Comparison of ENCODE assay signal across 7 cellular contexts in the genomic region with DNA sequence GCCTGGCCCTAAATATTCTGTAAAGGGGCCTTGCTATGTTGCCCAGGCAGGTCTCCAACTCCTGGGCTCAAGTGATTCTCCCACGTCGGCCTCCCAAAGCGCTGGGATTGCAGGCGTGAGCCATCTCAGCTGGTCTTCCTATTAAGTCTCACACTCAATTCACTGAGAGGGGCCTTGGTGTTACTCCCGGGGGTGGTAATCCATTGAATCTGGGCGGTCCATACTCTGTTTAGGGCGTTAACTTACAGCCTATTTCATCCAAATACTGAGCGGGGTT. TPM values are rescaled to one million over a fixed set of nuclear protein-coding genes. Genes with fewer than 3 reads are reported as not detected.
DNase-seq lines count a peak whose midpoint lies in the region; ATAC-seq lines count a peak whose summit lies in the region.

No MANE protein-coding gene starts in this region.

- WGBS in iPS DF 6.9 (ENCODE audit: insufficient coverage, insufficient read length): no CpG with 5 or more reads among the region's 8 CpGs

- H3K4me1 Mint-ChIP-seq in activated T-helper 17 cell treated with anti-CD3 and anti-CD28 coated beads, Interleukin-2, amount 50 U/mL, for 72 hours: peaks cover 12% of the 10 kb centered on the region
- H3K4me1 Mint-ChIP-seq in stimulated activated effector memory CD8-positive, alpha-beta T cell treated with anti-CD3 and anti-CD28 coated beads, Interleukin-12 subunit alpha, Interleukin-12 subunit beta, amount 100 ng/mL, for 72 hours: peaks cover 39% of the 10 kb centered on the region

- H3K27me3 ChIP-seq in HUES6 (ENCODE audit: control insufficient read depth, insufficient read depth, low read length) (no peaks in the 10 kb centered on the region), iPS DF 6.9 (ENCODE audit: control insufficient read depth, insufficient read depth, low read length) (no peaks in the 10 kb centered on the region)

- H3K27me3 Mint-ChIP-seq in activated T-helper 17 cell treated with anti-CD3 and anti-CD28 coated beads, Interleukin-2, amount 50 U/mL, for 72 hours: no peaks in the 10 kb centered on the region

- no peaks in the 10 kb centered on the region for H3K9me3 Mint-ChIP-seq in activated T-helper 17 cell treated with anti-CD3 and anti-CD28 coated beads, Interleukin-2, amount 50 U/mL, for 72 hours
- no peaks in the 10 kb centered on the region for H3K9me3 Mint-ChIP-seq in stimulated activated effector memory CD8-positive, alpha-beta T cell treated with anti-CD3 and anti-CD28 coated beads, Interleukin-12 subunit alpha, Interleukin-12 subunit beta, amount 100 ng/mL, for 72 hours

- H3K9me3 ChIP-seq in HUES6 (ENCODE audit: control insufficient read depth, insufficient read depth, low read depth, low read length) (no peaks in the 10 kb centered on the region), iPS DF 6.9 (ENCODE audit: control insufficient read depth, insufficient read depth, low read length) (no peaks in the 10 kb centered on the region)

- peak overlapping the region; percentile 99 for H3K27ac Mint-ChIP-seq in activated T-helper 17 cell treated with anti-CD3 and anti-CD28 coated beads, Interleukin-2, amount 50 U/mL, for 72 hours
- peak overlapping the region; percentile 99 for H3K27ac Mint-ChIP-seq in stimulated activated effector memory CD8-positive, alpha-beta T cell treated with anti-CD3 and anti-CD28 coated beads, Interleukin-12 subunit alpha, Interleukin-12 subunit beta, amount 100 ng/mL, for 72 hours

- H3K9ac ChIP-seq in HUES6 (ENCODE audit: low read length): peak overlapping the region; percentile 94

- peak overlapping the region; percentile 97 for H3K4me3 Mint-ChIP-seq in activated T-helper 17 cell treated with anti-CD3 and anti-CD28 coated beads, Interleukin-2, amount 50 U/mL, for 72 hours
- H3K4me3 Mint-ChIP-seq in stimulated activated effector memory CD8-positive, alpha-beta T cell treated with anti-CD3 and anti-CD28 coated beads, Interleukin-12 subunit alpha, Interleukin-12 subunit beta, amount 100 ng/mL, for 72 hours: peak overlapping the region; percentile 98

- peaks cover 88% of the 10 kb centered on the region for H3K36me3 Mint-ChIP-seq in activated T-helper 17 cell treated with anti-CD3 and anti-CD28 coated beads, Interleukin-2, amount 50 U/mL, for 72 hours (ENCODE audit: low read depth)
- H3K36me3 Mint-ChIP-seq in stimulated activated effector memory CD8-positive, alpha-beta T cell treated with anti-CD3 and anti-CD28 coated beads, Interleukin-12 subunit alpha, Interleukin-12 subunit beta, amount 100 ng/mL, for 72 hours: peaks cover 72% of the 10 kb centered on the region

- H3K27ac ChIP-seq in HUES6 (ENCODE audit: low read depth, low read length) (peak overlapping the region; percentile 91), iPS DF 6.9 (ENCODE audit: low read length) (no peak overlapping the region)

- H3K36me3 ChIP-seq in HUES6 (ENCODE audit: control insufficient read depth, insufficient read depth, low read length): peaks cover 76% of the 10 kb centered on the region
- peaks cover 25% of the 10 kb centered on the region for H3K36me3 ChIP-seq in iPS DF 6.9 (ENCODE audit: control insufficient read depth, insufficient read depth, low read length)

- H3K4me1 ChIP-seq in HUES6 (ENCODE audit: control insufficient read depth, insufficient read depth, low read length) (0 out of 2 replicates have a peak, but pooled peaks cover 6% of the 10 kb centered on the region), iPS DF 6.9 (ENCODE audit: control insufficient read depth, insufficient read depth, low read length) (no peaks in the 10 kb centered on the region)

- no peak for DNase-seq in iPS DF 6.9 (ENCODE audit: low read depth, low spot score)
- no peak for DNase-seq in stimulated activated effector memory CD8-positive, alpha-beta T cell treated with anti-CD3 and anti-CD28 coated beads, Interleukin-12 subunit alpha, Interleukin-12 subunit beta, amount 100 ng/mL, for 72 hours (ENCODE audit: low spot score in 2 of 2)
- DNase-seq in NCI-H2196 (lab: John Stamatoyannopoulos, UW; ENCODE audit: unreplicated experiment): no peak
- no peak for DNase-seq in NOMO-1 (lab: John Stamatoyannopoulos, UW; ENCODE audit: unreplicated experiment in 2 of 2)

- peak overlapping the region; percentile 74 for H3K4me3 ChIP-seq in HUES6 (ENCODE audit: low read depth, low read length)
- peak overlapping the region; percentile 56; the same call in 1 of the 2 replicates for H3K4me3 ChIP-seq in iPS DF 6.9 (ENCODE audit: low read length)

- ATAC-seq in activated T-helper 17 cell treated with anti-CD3 and anti-CD28 coated beads, Interleukin-2, amount 50 U/mL, for 72 hours (replicated peaks): no peak
- no peak for ATAC-seq in stimulated activated effector memory CD8-positive, alpha-beta T cell treated with anti-CD3 and anti-CD28 coated beads, Interleukin-12 subunit alpha, Interleukin-12 subunit beta, amount 100 ng/mL, for 72 hours
- ATAC-seq in GM21390 (IDR thresholded peaks at IDR 0.05; ENCODE audit: unreplicated experiment): no peak

RNA-seq across cellular contexts. Expression of gene SRRT, which starts 0.7 kb away (rescaled TPM):
- 100 to 1,000 TPM; 208 to 255 TPM for total RNA-seq in activated T-helper 17 cell treated with anti-CD3 and anti-CD28 coated beads, Interleukin-2, amount 50 U/mL, for 72 hours

RNA-seq across cellular contexts. Expression of gene TRIP6, which starts 7.1 kb away (rescaled TPM):
- total RNA-seq in activated T-helper 17 cell treated with anti-CD3 and anti-CD28 coated beads, Interleukin-2, amount 50 U/mL, for 72 hours: 10 to 100 TPM; 36.5 to 43.5 TPM

RNA-seq across cellular contexts. Expression of gene UFSP1, which starts 15.3 kb away (rescaled TPM):
- 1 to 10 TPM in 1 of 2 donors, under 1 TPM in 1; 0.79 to 3.2 TPM for total RNA-seq in activated T-helper 17 cell treated with anti-CD3 and anti-CD28 coated beads, Interleukin-2, amount 50 U/mL, for 72 hours

RNA-seq across cellular contexts. Expression of gene ACHE, which starts 21.4 kb away (rescaled TPM):
- total RNA-seq in activated T-helper 17 cell treated with anti-CD3 and anti-CD28 coated beads, Interleukin-2, amount 50 U/mL, for 72 hours: not detected

RNA-seq across cellular contexts. Expression of gene SLC12A9, which starts 21.7 kb away (rescaled TPM):
- total RNA-seq in activated T-helper 17 cell treated with anti-CD3 and anti-CD28 coated beads, Interleukin-2, amount 50 U/mL, for 72 hours: 10 to 100 TPM; 15.7 to 30.1 TPM
